1 cellular context compared by ENCODE assay signal in genomic region chr11:108871867-108872266, GRCh38.
TF ChIP-seq lines count a peak whose summit lies in the region.

No MANE protein-coding gene starts in this region.

TF ChIP-seq in K562, 482 proteins besides CTCF, POLR2A, EP300 and RAD21 (continued from another document):
- TF ChIP-seq PRDM10 (IDR thresholded peaks at IDR 0.05; ENCODE audit: partially characterized antibody) = no peak
